8 cellular contexts compared by ENCODE assay signal in the genomic region with DNA sequence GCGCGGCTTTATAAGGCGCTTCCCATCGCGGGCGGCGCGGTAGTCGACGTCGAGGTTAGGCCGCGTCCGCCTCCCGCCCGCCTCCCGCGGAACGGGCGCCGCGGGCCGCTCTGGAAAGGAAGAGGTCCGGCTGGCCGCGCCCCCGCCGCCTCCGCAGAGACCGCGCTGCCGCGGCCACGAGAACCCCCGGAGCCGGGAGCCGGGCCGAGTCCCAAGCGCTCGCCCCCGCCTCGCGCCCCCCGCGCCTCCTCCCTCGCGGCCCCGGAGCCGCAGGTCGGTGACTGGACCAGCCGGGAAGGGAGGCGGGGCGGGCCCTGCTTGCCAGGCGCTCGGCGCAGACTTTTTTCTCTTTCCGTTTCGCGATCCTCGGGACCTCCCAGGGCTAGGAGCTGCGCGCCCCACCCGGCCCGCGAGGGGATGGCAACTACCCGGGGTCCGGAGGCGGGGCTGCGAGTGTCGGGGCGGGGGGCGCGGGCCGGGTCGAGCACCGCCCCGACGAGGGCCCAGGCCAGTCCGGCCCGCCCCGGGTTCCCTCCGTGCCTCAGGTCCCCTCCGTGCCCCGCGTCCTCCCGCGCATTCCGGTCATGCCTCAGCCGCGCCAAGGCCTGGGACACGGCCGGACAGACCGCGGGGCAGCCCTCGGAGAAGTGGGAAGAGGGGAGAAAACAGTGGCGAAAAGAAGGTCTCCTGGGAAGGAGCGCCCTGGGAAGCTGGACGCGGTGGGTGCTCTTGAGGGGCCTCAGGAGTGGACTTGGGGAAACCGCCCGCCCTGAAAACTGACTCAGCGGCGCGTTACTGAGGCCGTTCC. TPM values are rescaled to one million over a fixed set of nuclear protein-coding genes. Genes with fewer than 3 reads are reported as not detected.
DNase-seq lines count a peak whose midpoint lies in the region; ATAC-seq and TF ChIP-seq lines count a peak whose summit lies in the region.

No MANE protein-coding gene starts in this region.

- POLR2A ChIA-PET in Panc1 (lab: Charles Lee): no interaction called here

- peak overlapping the region; percentile 65 for H3K4me3 Mint-ChIP-seq in nephron progenitor cell

- CTCF ChIA-PET in Panc1 (lab: Charles Lee): no interaction called here

- H3K27ac Mint-ChIP-seq in nephron progenitor cell: no peak overlapping the region

- no peaks in the 10 kb centered on the region for H3K27me3 ChIP-seq in Panc1 (ENCODE audit: control insufficient read depth, insufficient read depth, low read length)
- H3K27me3 ChIP-seq in stomach smooth muscle (ENCODE audit: control insufficient read depth in 1 of 2, insufficient read depth in 2 of 2, low read length in 2 of 2): no peaks in the 10 kb centered on the region

- H3K9me3 ChIP-seq in Panc1 (ENCODE audit: control insufficient read depth, insufficient read depth, low read depth, low read length): no peaks in the 10 kb centered on the region
- no peaks in the 10 kb centered on the region for H3K9me3 ChIP-seq in stomach smooth muscle (ENCODE audit: control insufficient read depth in 2 of 2, low read length in 2 of 2)

- no peaks in the 10 kb centered on the region for H3K36me3 ChIP-seq in Panc1 (ENCODE audit: control insufficient read depth, insufficient read depth, low read length)
- H3K36me3 ChIP-seq in stomach smooth muscle (ENCODE audit: control insufficient read depth in 2 of 2, insufficient read depth in 2 of 2, low read length in 2 of 2): no peaks in the 10 kb centered on the region

- H3K27ac ChIP-seq in Panc1 (ENCODE audit: low read length): peak overlapping the region; percentile 85
- H3K27ac ChIP-seq in stomach smooth muscle (ENCODE audit: low read length): peak overlapping the region; percentile 90

- intact Hi-C loops in Panc1 (cut with micrococcal nuclease; ENCODE audit: unreplicated experiment): no loop called here

- BruUV-seq in Panc1 (replicated peaks; lab: Mats Ljungman, UMichigan): no TSS peak

- no peaks in the 10 kb centered on the region for H3K36me3 Mint-ChIP-seq in nephron progenitor cell (ENCODE audit: low read depth)

- peaks cover 41% of the 10 kb centered on the region for H3K4me1 Mint-ChIP-seq in nephron progenitor cell

- in situ Hi-C loops in Panc1 (cut with HindIII; ENCODE audit: low pct_unique_long_range_greater_than_20kb, low sequenced_read_pairs): no loop called here

- TF ChIP-seq CTCF in AG09319 (IDR thresholded peaks at IDR 0.05; ENCODE audit: low read depth, low read length): peak; percentile 14
- peak; percentile 57; the same call in 1 of the 2 replicates for TF ChIP-seq CTCF in Panc1 (IDR thresholded peaks at IDR 0.05)
- TF ChIP-seq CTCF in nephron progenitor cell (IDR thresholded peaks at IDR 0.05): peak; percentile 35

- peaks cover 68% of the 10 kb centered on the region for H3K27me3 Mint-ChIP-seq in nephron progenitor cell (ENCODE audit: low read depth, poor library complexity)

- peak; percentile 85 for DNase-seq in AG09319 (ENCODE audit: extremely low read depth, low read depth)
- no peak for DNase-seq in Panc1 (ENCODE audit: low read depth, low spot score)
- DNase-seq in activated gamma-delta T cell treated with Interleukin-2 at 50 U/mL for 16 hours: peak; percentile 28
- peak; percentile 89 for DNase-seq in fibroblast of the conjunctiva (ENCODE audit: low read depth)
- DNase-seq in nephron progenitor cell: peak; percentile 88

- no peaks in the 10 kb centered on the region for H3K9me3 Mint-ChIP-seq in nephron progenitor cell

- peaks cover 28% of the 10 kb centered on the region for H3K4me1 ChIP-seq in Panc1 (ENCODE audit: control insufficient read depth, insufficient read depth, low read length)
- peaks cover 41% of the 10 kb centered on the region for H3K4me1 ChIP-seq in stomach smooth muscle (ENCODE audit: control insufficient read depth, insufficient read depth, low read length)

- H3K4me3 ChIP-seq in Panc1 (ENCODE audit: low read depth in 2 of 2, low read length in 2 of 2) (peak overlapping the region; percentile 62 to 66), stomach smooth muscle (ENCODE audit: low read length in 2 of 2) (peak overlapping the region; percentile 70 to 83)

- peak overlapping the region; percentile 86 to 88 for H3K9ac ChIP-seq in stomach smooth muscle (ENCODE audit: low read length in 2 of 2)

- peak; percentile 61 for ATAC-seq in GM18873 (IDR thresholded peaks at IDR 0.05; ENCODE audit: low FRiP score, unreplicated experiment)
- ATAC-seq in HG03108 (IDR thresholded peaks at IDR 0.05; ENCODE audit: unreplicated experiment): peak; percentile 67
- ATAC-seq in Panc1: peak; percentile 82

RNA-seq across cellular contexts. Expression of gene PXDC1, which starts 0.4 kb away (rescaled TPM):
- 36.2 TPM for total RNA-seq in Panc1 (2021; ENCODE audit: unreplicated experiment)
- 29.3 TPM for polyA plus RNA-seq in Panc1 (2012; ENCODE audit: insufficient read length)
